28 cellular contexts compared by ENCODE assay signal in the genomic region with DNA sequence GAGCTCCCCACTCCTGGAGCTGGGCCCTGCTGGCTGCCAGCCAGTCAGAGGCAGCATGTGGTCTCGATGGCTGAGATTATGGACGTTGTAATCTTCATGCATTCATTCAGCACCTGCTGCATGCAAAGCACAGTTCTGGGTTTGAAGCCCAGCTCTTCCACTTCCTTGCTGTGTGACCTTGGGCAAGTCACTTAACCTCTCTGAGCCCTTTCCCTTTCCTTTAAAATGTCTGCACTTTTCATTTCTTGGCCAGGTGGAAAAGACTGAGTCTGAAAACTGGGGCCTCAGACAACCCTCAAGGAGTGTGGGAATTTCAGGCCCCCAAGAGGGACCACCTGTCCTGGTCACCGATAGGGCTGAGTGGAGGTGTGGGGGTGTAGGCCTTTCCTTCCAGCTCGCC. TPM values are rescaled to one million over a fixed set of nuclear protein-coding genes. Genes with fewer than 3 reads are reported as not detected.
"Had no signal": no experiment of that assay in that cellular context is flagged by ENCODE, and none has a peak within 500 bp of the region (broad histone marks: within the 10 kb centered on the region; RNA-seq: fewer than 3 reads in every experiment).

No MANE protein-coding gene starts in this region.

- H3K9me3 ChIP-seq: lower lobe of right lung, neutrophil, psoas muscle, stomach, testis, thyroid gland, transverse colon, upper lobe of left lung, vagina had no signal

- H3K27ac ChIP-seq: lower lobe of right lung, neutrophil, parathyroid adenoma, psoas muscle, stomach, testis, thyroid gland, transverse colon, upper lobe of left lung, vagina had no signal

- DNase-seq: hippocampal formation; kidney glomerular epithelial cell; left cardiac atrium; lower lobe of right lung; mammary epithelial cell; mesenchymal stem cell; naive thymus-derived CD8-positive, alpha-beta T cell; occipital lobe; psoas muscle; stimulated activated CD4-positive, alpha-beta T cell treated with anti-CD3 and anti-CD28 coated beads, Interleukin-12 subunit alpha, Interleukin-12 subunit beta, amount 100 ng/mL, for 4 hours; stimulated activated CD4-positive, alpha-beta T cell treated with anti-CD3 and anti-CD28 coated beads, Interleukin-15, amount 100 ng/mL, for 24 hours; stimulated activated CD4-positive, alpha-beta T cell treated with anti-CD3 and anti-CD28 coated beads, Interleukin-2, amount 100 ng/mL, for 24 hours; stimulated activated CD4-positive, alpha-beta T cell treated with anti-CD3 and anti-CD28 coated beads, Interleukin-4, amount 100 ng/mL, for 1 hour; stimulated activated naive B cell treated with anti-CD40 and anti-IgM and Interleukin-4, amounts not matched to agents 10 μg/mL and 1 μg/mL and 100 μg/mL, for 72 hours; stimulated activated naive CD8-positive, alpha-beta T cell treated with anti-CD3 and anti-CD28 coated beads, Interleukin-15, Interleukin-2, amounts not matched to agents 100 U/mL and 50 U/mL, for 24 hours; stomach; testis; thyroid gland; transverse colon; upper lobe of left lung had no signal

- H3K4me3 ChIP-seq: lower lobe of right lung, psoas muscle, skin epidermis, stomach, testis, thyroid gland, transverse colon, upper lobe of left lung, vagina had no signal

- ATAC-seq: left cardiac atrium; left lobe of liver; lower lobe of right lung; naive thymus-derived CD8-positive, alpha-beta T cell; psoas muscle; sciatic nerve; stimulated activated naive B cell treated with anti-CD40 and anti-IgM and Interleukin-4, amounts not matched to agents 10 μg/mL and 1 μg/mL and 100 μg/mL, for 72 hours; stimulated activated naive CD8-positive, alpha-beta T cell treated with anti-CD3 and anti-CD28 coated beads, Interleukin-15, Interleukin-2, amounts not matched to agents 100 U/mL and 50 U/mL, for 24 hours had no signal

- FAIRE-seq: keratinocyte had no signal

- H3K79me2 ChIP-seq: parathyroid adenoma had no signal

- H3K4me1 ChIP-seq: parathyroid adenoma, psoas muscle had no signal

- H3K36me3 ChIP-seq: lower lobe of right lung, neutrophil, stomach, thyroid gland, transverse colon, upper lobe of left lung, vagina had no signal

- H3K27me3 ChIP-seq: neutrophil, testis, thyroid gland, transverse colon, upper lobe of left lung, vagina had no signal

- H3K9ac ChIP-seq: parathyroid adenoma had no signal

- H2AFZ ChIP-seq: parathyroid adenoma had no signal

RNA-seq across cellular contexts. Expression of a gene that starts 24.6 kb away (rescaled TPM):
- total RNA-seq: naive thymus-derived CD8-positive, alpha-beta T cell; occipital lobe; urinary bladder had no signal
- polyA plus RNA-seq: naive thymus-derived CD8-positive, alpha-beta T cell had no signal
